ENCODE assay signal across 17 cellular contexts in genomic region chr4:41060352-41061318, GRCh38.
DNase-seq lines count a peak whose midpoint lies in the region; TF ChIP-seq lines count a peak whose summit lies in the region.
"Had no signal": no experiment of that assay in that cellular context is flagged by ENCODE, and none has a peak within 500 bp of the region (broad histone marks: within the 10 kb centered on the region; RNA-seq: fewer than 3 reads in every experiment).

No MANE protein-coding gene starts in this region.

- H3K27me3 ChIP-seq in layer of hippocampus (ENCODE audit: control insufficient read depth, insufficient read depth, low read length), result no peaks in the 10 kb centered on the region
- H3K27me3 ChIP-seq: BLaER1, thyroid gland had no signal

- no peaks in the 10 kb centered on the region for H3K4me1 Mint-ChIP-seq in activated T-helper 1 cell treated with anti-CD3 and anti-CD28 coated beads, Interleukin-12 subunit alpha, Interleukin-12 subunit beta, Interleukin-2, Interleukin-4 antibody, amounts not matched to agents 30 ng/mL and 10 ng/mL and 1 ng/mL, durations not matched to agents 14 hours and 24 hours and 36 hours (ENCODE audit: low read depth)

- H3K9me3 Mint-ChIP-seq in activated T-helper 1 cell treated with anti-CD3 and anti-CD28 coated beads, Interleukin-12 subunit alpha, Interleukin-12 subunit beta, Interleukin-2, Interleukin-4 antibody, amounts not matched to agents 30 ng/mL and 10 ng/mL and 1 ng/mL, durations not matched to agents 14 hours and 24 hours and 36 hours, result peaks cover 3% of the 10 kb centered on the region

- H3K27me3 Mint-ChIP-seq in activated T-helper 1 cell treated with anti-CD3 and anti-CD28 coated beads, Interleukin-12 subunit alpha, Interleukin-12 subunit beta, Interleukin-2, Interleukin-4 antibody, amounts not matched to agents 30 ng/mL and 10 ng/mL and 1 ng/mL, durations not matched to agents 14 hours and 24 hours and 36 hours (ENCODE audit: insufficient read depth), result no peaks in the 10 kb centered on the region

- no peaks in the 10 kb centered on the region for H3K36me3 Mint-ChIP-seq in activated T-helper 1 cell treated with anti-CD3 and anti-CD28 coated beads, Interleukin-12 subunit alpha, Interleukin-12 subunit beta, Interleukin-2, Interleukin-4 antibody, amounts not matched to agents 30 ng/mL and 10 ng/mL and 1 ng/mL, durations not matched to agents 14 hours and 24 hours and 36 hours (ENCODE audit: low read depth)

- H3K27ac Mint-ChIP-seq in activated T-helper 1 cell treated with anti-CD3 and anti-CD28 coated beads, Interleukin-12 subunit alpha, Interleukin-12 subunit beta, Interleukin-2, Interleukin-4 antibody, amounts not matched to agents 30 ng/mL and 10 ng/mL and 1 ng/mL, durations not matched to agents 14 hours and 24 hours and 36 hours, result no peak overlapping the region

- H3K4me3 ChIP-seq in cardiac fibroblast (replicated peaks in 1 of 2; ENCODE audit: low read depth in 2 of 2, low read length in 2 of 2), result no peak overlapping the region
- H3K4me3 ChIP-seq: BLaER1, smooth muscle cell, thyroid gland had no signal

- intact Hi-C loops in activated T-helper 1 cell treated with anti-CD3 and anti-CD28 coated beads, Interleukin-12 subunit alpha, Interleukin-12 subunit beta, Interleukin-2, Interleukin-4 antibody, amounts not matched to agents 30 ng/mL and 10 ng/mL and 1 ng/mL, durations not matched to agents 14 hours and 24 hours and 36 hours (cut with micrococcal nuclease), result no loop called here

- DNase-seq in EH (ENCODE audit: low read depth), result peak; percentile 54
- peak; percentile 28 to 30 for DNase-seq in cardiac fibroblast (ENCODE audit: low read depth in 2 of 2)
- DNase-seq in superior temporal gyrus (ENCODE audit: extremely low spot score), result peak; percentile 70
- no peak for DNase-seq in GM13977 (ENCODE audit: low spot score)
- DNase-seq in NCI-H2029 (lab: John Stamatoyannopoulos, UW), result no peak
- no peak for DNase-seq in activated T-helper 1 cell treated with anti-CD3 and anti-CD28 coated beads, Interleukin-12 subunit alpha, Interleukin-12 subunit beta, Interleukin-2, Interleukin-4 antibody, amounts not matched to agents 30 ng/mL and 10 ng/mL and 1 ng/mL, durations not matched to agents 14 hours and 24 hours and 36 hours (ENCODE audit: low spot score)
- DNase-seq in NK-92 (lab: John Stamatoyannopoulos, UW; ENCODE audit: unreplicated experiment), result no peak
- DNase-seq: activated T-cell treated with anti-CD3 and anti-CD28 coated beads, Interleukin-2, amount 50 U/mL, for 4 hours; effector CD8-positive, alpha-beta T cell; NCI-H1417 treated with DMSO at 0.1 percent for 48 hours; NCI-H524; nephron progenitor cell; PC-3; thyroid gland had no signal

- no peak overlapping the region for H3K4me3 Mint-ChIP-seq in activated T-helper 1 cell treated with anti-CD3 and anti-CD28 coated beads, Interleukin-12 subunit alpha, Interleukin-12 subunit beta, Interleukin-2, Interleukin-4 antibody, amounts not matched to agents 30 ng/mL and 10 ng/mL and 1 ng/mL, durations not matched to agents 14 hours and 24 hours and 36 hours
- H3K4me3 Mint-ChIP-seq: activated T-cell treated with anti-CD3 and anti-CD28 coated beads, Interleukin-2, amount 50 U/mL, for 4 hours; nephron progenitor cell had no signal

- TF ChIP-seq CTCF in cardiac fibroblast (IDR thresholded peaks at IDR 0.05; ENCODE audit: low read depth, low read length) (no peak), GM13977 (IDR thresholded peaks at IDR 0.05; ENCODE audit: extremely low read depth, insufficient read depth, missing control alignments) (no peak)

- peak overlapping the region; percentile 68 for H3K27ac ChIP-seq in layer of hippocampus (ENCODE audit: low read depth, low read length)
- H3K27ac ChIP-seq: BLaER1 had no signal

- in situ Hi-C loops in GM13977 (cut with MboI; ENCODE audit: low pct_unique_long_range_greater_than_20kb, low sequenced_read_pairs, unreplicated experiment), result no loop called here

Comparison
In these comparisons a context has a peak if more than half of its experiments do, and no peak if none do; other contexts are left out.
1. DNase-seq: peak in EH (single experiment), cardiac fibroblast (2 of 2) and superior temporal gyrus (single experiment); none in GM13977 (single experiment), NCI-H2029 (single experiment), activated T-helper 1 cell treated with anti-CD3 and anti-CD28 coated beads, Interleukin-12 subunit alpha, Interleukin-12 subunit beta, Interleukin-2, Interleukin-4 antibody, amounts not matched to agents 30 ng/mL and 10 ng/mL and 1 ng/mL, durations not matched to agents 14 hours and 24 hours and 36 hours (single experiment) and NK-92 (single experiment).